ENCODE assay signal across 1 cellular context in the genomic region with DNA sequence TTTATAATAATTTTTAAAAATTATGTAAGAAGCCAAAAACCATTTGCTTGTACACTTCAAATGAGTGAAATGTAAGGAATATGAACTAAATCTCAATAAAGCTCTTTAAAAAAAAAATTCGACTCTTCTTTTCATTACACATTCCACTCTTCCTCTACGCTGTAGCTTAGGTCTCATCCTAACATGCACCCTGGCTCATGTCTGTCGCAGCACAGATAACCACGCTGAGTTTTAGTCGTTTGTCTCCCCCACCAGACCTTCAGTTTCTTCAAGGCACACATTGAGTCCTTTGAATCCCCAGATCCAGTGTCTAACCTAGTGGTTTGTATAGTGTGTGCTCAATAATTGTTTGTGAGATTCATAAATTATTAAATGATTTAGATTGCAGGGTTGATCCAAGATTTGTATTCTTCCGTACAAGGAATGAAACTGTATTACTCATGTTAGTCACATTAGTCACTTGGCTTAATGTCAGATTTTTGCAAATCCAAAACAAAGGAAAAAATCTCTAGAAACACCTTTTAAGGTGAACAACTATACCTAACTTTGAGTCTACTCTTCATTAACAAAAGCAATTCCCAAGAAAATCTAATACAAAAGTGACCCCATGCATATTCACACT.
TF ChIP-seq lines count a peak whose summit lies in the region.

No MANE protein-coding gene starts in this region.

TF ChIP-seq in K562, 482 proteins besides CTCF, POLR2A, EP300 and RAD21:
- TF ChIP-seq MYBL2 (IDR thresholded peaks at IDR 0.05; ENCODE audit: low read depth) (no peak), MYBL2 (CRISPR knock-in tag; IDR thresholded peaks at IDR 0.05; ENCODE audit: borderline replicate concordance) (no peak), ZKSCAN3 (CRISPR knock-in tag; IDR thresholded peaks at IDR 0.05) (no peak), FOXA1 (IDR thresholded peaks at IDR 0.05; ENCODE audit: borderline replicate concordance) (no peak), CBFA2T3 (IDR thresholded peaks at IDR 0.05) (peak; percentile 37; the same call in 1 of the 2 replicates), ARNT (IDR thresholded peaks at IDR 0.05) (no peak), STAT5B (CRISPR knock-in tag; IDR thresholded peaks at IDR 0.05) (no peak), MEIS2 (IDR thresholded peaks at IDR 0.05; ENCODE audit: partially characterized antibody) (no peak), KHSRP (IDR thresholded peaks at IDR 0.05) (no peak)
- TF ChIP-seq, protein P1, sequence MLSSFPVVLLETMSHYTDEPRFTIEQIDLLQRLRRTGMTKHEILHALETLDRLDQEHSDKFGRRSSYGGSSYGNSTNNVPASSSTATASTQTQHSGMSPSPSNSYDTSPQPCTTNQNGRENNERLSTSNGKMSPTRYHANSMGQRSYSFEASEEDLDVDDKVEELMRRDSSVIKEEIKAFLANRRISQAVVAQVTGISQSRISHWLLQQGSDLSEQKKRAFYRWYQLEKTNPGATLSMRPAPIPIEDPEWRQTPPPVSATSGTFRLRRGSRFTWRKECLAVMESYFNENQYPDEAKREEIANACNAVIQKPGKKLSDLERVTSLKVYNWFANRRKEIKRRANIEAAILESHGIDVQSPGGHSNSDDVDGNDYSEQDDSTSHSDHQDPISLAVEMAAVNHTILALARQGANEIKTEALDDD (IDR thresholded peaks at IDR 0.05): 0 out of 2 replicates have a peak, but pooled peaks have one; percentile 20
TF ChIP-seq in K562: peak in this region for 2.
